20 cellular contexts compared by ENCODE assay signal in genomic region chr2:127584047-127584446, GRCh38. TPM values are rescaled to one million over a fixed set of nuclear protein-coding genes. Genes with fewer than 3 reads are reported as not detected.
DNase-seq lines count a peak whose midpoint lies in the region; ATAC-seq and TF ChIP-seq lines count a peak whose summit lies in the region.
"Had no signal": no experiment of that assay in that cellular context is flagged by ENCODE, and none has a peak within 500 bp of the region (broad histone marks: within the 10 kb centered on the region; RNA-seq: fewer than 3 reads in every experiment).

No MANE protein-coding gene starts in this region.

- H3K9me3 ChIP-seq in right atrium auricular region (no peaks in the 10 kb centered on the region), heart right ventricle (no peaks in the 10 kb centered on the region), osteoblast (ENCODE audit: low read depth, low read length) (no peaks in the 10 kb centered on the region)

- no peaks in the 10 kb centered on the region for H3K4me1 ChIP-seq in right atrium auricular region
- H3K4me1 ChIP-seq in heart right ventricle = no peaks in the 10 kb centered on the region
- no peaks in the 10 kb centered on the region for H3K4me1 ChIP-seq in osteoblast (ENCODE audit: insufficient read depth, low read length)

- TF ChIP-seq CTCF in right atrium auricular region (IDR thresholded peaks at IDR 0.05) (no peak), heart right ventricle (IDR thresholded peaks at IDR 0.05) (no peak), osteoblast (IDR thresholded peaks at IDR 0.05; ENCODE audit: extremely low read depth, low read depth, low read length) (no peak)

- no peaks in the 10 kb centered on the region for H3K27me3 ChIP-seq in right atrium auricular region
- no peaks in the 10 kb centered on the region for H3K27me3 ChIP-seq in heart right ventricle
- H3K27me3 ChIP-seq in osteoblast (ENCODE audit: insufficient read depth, low read length) = peaks cover 3% of the 10 kb centered on the region

- no peaks in the 10 kb centered on the region for H4K20me1 ChIP-seq in osteoblast (ENCODE audit: insufficient read depth, low read length)

- no peak overlapping the region for H3K27ac ChIP-seq in right atrium auricular region
- H3K27ac ChIP-seq in heart right ventricle = no peak overlapping the region
- H3K27ac ChIP-seq in osteoblast (ENCODE audit: low read depth, low read length) = no peak overlapping the region
- H3K27ac ChIP-seq: GM23248 had no signal

- DNase-seq in right atrium auricular region (ENCODE audit: low spot score) (peak; percentile 26), heart right ventricle (no peak), ecto neural progenitor cell (ENCODE audit: low spot score) (peak; percentile 31), osteoblast (ENCODE audit: insufficient read length, low spot score, missing footprints) (peak; percentile 30), NCI-H2081 (lab: John Stamatoyannopoulos, UW) (no peak), NCI-H2171 treated with DMSO at 0.1 percent for 48 hours (lab: John Stamatoyannopoulos, UW) (no peak)
- DNase-seq: ACHN; C1 segment of cervical spinal cord; CD8-positive, alpha-beta memory T cell; GM23248; HCEC 1CT; Kasumi-1; MM.1S; NCI-H1092 treated with DMSO at 0.1 percent for 48 hours; NCI-H146; NCI-H2029 treated with DMSO at 0.1 percent for 48 hours had no signal

- intact Hi-C loops in heart right ventricle (cut with DNase I) = no loop called here

- H3K4me2 ChIP-seq in osteoblast (ENCODE audit: insufficient read depth, low read length) = no peak overlapping the region

- WGBS in heart right ventricle, 2 donors = 94% methylated on average over 14 of the region's 14 CpGs

- H3K36me3 ChIP-seq in right atrium auricular region (no peaks in the 10 kb centered on the region), heart right ventricle (no peaks in the 10 kb centered on the region), osteoblast (ENCODE audit: insufficient read depth, low read length) (no peaks in the 10 kb centered on the region)

- H3K79me2 ChIP-seq in osteoblast (ENCODE audit: insufficient read depth, low read length) = no peaks in the 10 kb centered on the region

- H3K4me3 ChIP-seq in right atrium auricular region (no peak overlapping the region), heart right ventricle (no peak overlapping the region), osteoblast (ENCODE audit: insufficient read depth, low read length) (no peak overlapping the region)
- H3K4me3 ChIP-seq: GM23248 had no signal

- no peak overlapping the region for H2AFZ ChIP-seq in osteoblast (ENCODE audit: low read length)
- H2AFZ ChIP-seq: GM23248 had no signal

- ATAC-seq in heart right ventricle = no peak
- no peak for ATAC-seq in GM18861 (IDR thresholded peaks at IDR 0.05; ENCODE audit: unreplicated experiment)
- ATAC-seq: Panc1 had no signal

RNA-seq across cellular contexts. Expression of gene MYO7B, which starts 48.6 kb away (rescaled TPM):
- under 1 TPM; 0.52 to 0.67 TPM for total RNA-seq in right atrium auricular region
- 1 to 10 TPM in 3 of 10 donors, under 1 TPM in 7; 0.42 to 1.4 (median 0.77) TPM for total RNA-seq in heart right ventricle
- 1 to 10 TPM; 1.4 to 2.3 TPM for polyA plus RNA-seq in heart right ventricle
- total RNA-seq in osteoblast = under 0.01 TPM in 2 replicates
- total RNA-seq: CD8-positive, alpha-beta memory T cell; GM23248; NCI-H460; SK-MEL-5 had no signal
- polyA plus RNA-seq: CD8-positive, alpha-beta memory T cell; GM23248 had no signal

RNA-seq across cellular contexts. Expression of gene IWS1, which starts 57.8 kb away (rescaled TPM):
- total RNA-seq in right atrium auricular region (10 to 100 TPM; 43.3 to 46.4 TPM), heart right ventricle (10 to 100 TPM; 37.6 to 64.8 (median 46.4) TPM), osteoblast (28.3 and 36.6 TPM in 2 replicates)
- 10 to 100 TPM; 37.4 to 51.6 TPM for polyA plus RNA-seq in heart right ventricle

Comparison
In these comparisons a context has a peak if more than half of its experiments do, and no peak if none do; other contexts are left out.
1. DNase-seq: peak in right atrium auricular region (single experiment), ecto neural progenitor cell (single experiment) and osteoblast (single experiment); none in heart right ventricle (0 of 2), NCI-H2081 (0 of 2) and NCI-H2171 treated with DMSO at 0.1 percent for 48 hours (single experiment).